In the genomic region with DNA sequence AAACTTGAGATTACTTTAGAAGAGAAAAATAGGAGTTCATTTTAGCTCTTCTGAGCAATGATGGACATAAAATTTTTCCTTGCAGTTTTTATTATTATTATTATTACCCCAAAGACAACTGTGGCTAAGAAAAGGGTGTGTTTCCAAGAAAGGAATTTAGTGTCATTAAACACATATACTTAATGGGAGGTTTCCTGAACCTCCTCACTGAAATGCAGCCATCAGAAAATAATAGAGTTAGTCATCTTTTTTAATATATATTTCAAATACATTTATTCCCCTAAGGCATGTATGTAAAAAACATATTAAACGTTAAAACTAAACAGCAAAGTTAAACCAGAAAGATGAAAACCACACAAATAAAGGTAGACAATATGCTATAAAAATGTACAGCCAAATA, we compare ENCODE assay signal across 7 cellular contexts.
"Had no signal": no experiment of that assay in that cellular context is flagged by ENCODE, and none has a peak within 500 bp of the region (broad histone marks: within the 10 kb centered on the region; RNA-seq: fewer than 3 reads in every experiment).

No MANE protein-coding gene starts in this region.

- H3K4me3 Mint-ChIP-seq: GM23338, H9 had no signal

- H3K4me3 ChIP-seq: GM23338, K562 had no signal

- H3K4me2 ChIP-seq: GM23338 had no signal

- H3K4me1 Mint-ChIP-seq: GM23338, H9 had no signal

- FAIRE-seq: H1, HTR-8/SVneo, K562 had no signal

- H3K27ac Mint-ChIP-seq: GM23338, H9 had no signal

- DNase-seq: H9, HCEC 1CT, IMR-90 had no signal

- ATAC-seq: GM23338, K562 had no signal
